In the genomic region with DNA sequence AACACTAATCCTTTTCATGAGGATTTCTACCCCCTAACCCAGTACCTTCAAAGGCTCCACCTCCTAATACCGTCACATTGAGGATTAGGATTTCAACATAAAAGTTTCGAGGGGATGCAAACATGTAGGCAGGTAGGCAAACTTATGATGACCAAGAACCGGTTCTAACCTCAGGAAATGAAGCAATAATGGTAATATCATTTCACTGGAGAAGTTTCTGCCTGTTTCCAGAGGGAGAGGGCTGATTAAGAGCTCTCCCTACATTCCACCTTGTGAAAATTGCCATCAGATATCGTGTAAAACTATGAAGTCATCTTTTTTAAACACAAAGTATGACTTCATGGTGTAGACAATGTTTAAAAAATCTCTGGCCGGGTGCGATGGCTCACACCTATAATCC, we compare ENCODE assay signal across 29 cellular contexts.
"Had no signal": no experiment of that assay in that cellular context is flagged by ENCODE, and none has a peak within 500 bp of the region (broad histone marks: within the 10 kb centered on the region; RNA-seq: fewer than 3 reads in every experiment).

No MANE protein-coding gene starts in this region.

- H3K27ac Mint-ChIP-seq: activated B cell treated with CpG ODN at 0.5 μM for 24 hours; activated CD4-positive, alpha-beta memory T cell treated with anti-CD3 and anti-CD28 coated beads, Interleukin-2, amount 10 ng/mL, durations not matched to agents 7 days and 5 days; activated CD8-positive, alpha-beta memory T cell treated with anti-CD3 and anti-CD28 coated beads, Interleukin-2, amount 10 ng/mL, durations not matched to agents 7 days and 5 days; activated naive CD8-positive, alpha-beta T cell treated with anti-CD3 and anti-CD28 coated beads, Interleukin-2, amount 50 U/mL, for 24 hours; immature natural killer cell; T-helper 1 cell treated with Interleukin-12 subunit alpha and Interleukin-12 subunit beta and Interleukin-4 antibody, amounts not matched to agents 30 μg/mL and 1 μg/mL, for 36 hours had no signal

- H3K4me3 ChIP-seq: body of pancreas, esophagus muscularis mucosa, hepatocyte, left ventricle myocardium inferior, mucosa of descending colon, stomach, suprapubic skin, tibial nerve, uterus had no signal

- H3K9me3 Mint-ChIP-seq: activated B cell treated with CpG ODN at 0.5 μM for 24 hours; activated CD4-positive, alpha-beta memory T cell treated with anti-CD3 and anti-CD28 coated beads, Interleukin-2, amount 10 ng/mL, durations not matched to agents 7 days and 5 days; activated naive CD8-positive, alpha-beta T cell treated with anti-CD3 and anti-CD28 coated beads, Interleukin-2, amount 50 U/mL, for 24 hours; immature natural killer cell; neural crest cell; stimulated activated memory B cell treated with anti-CD40 and anti-IgM and Interleukin-4, amounts not matched to agents 10 μg/mL and 1 μg/mL and 100 μg/mL, for 72 hours; T-helper 1 cell treated with Interleukin-12 subunit alpha and Interleukin-12 subunit beta and Interleukin-4 antibody, amounts not matched to agents 30 μg/mL and 1 μg/mL, for 36 hours had no signal

- H3K4me3 Mint-ChIP-seq: activated B cell treated with CpG ODN at 0.5 μM for 24 hours; activated CD4-positive, alpha-beta memory T cell treated with anti-CD3 and anti-CD28 coated beads, Interleukin-2, amount 10 ng/mL, durations not matched to agents 7 days and 5 days; activated CD8-positive, alpha-beta memory T cell treated with anti-CD3 and anti-CD28 coated beads, Interleukin-2, amount 10 ng/mL, durations not matched to agents 7 days and 5 days; activated naive CD8-positive, alpha-beta T cell treated with anti-CD3 and anti-CD28 coated beads, Interleukin-2, amount 50 U/mL, for 24 hours; immature natural killer cell; neural crest cell; stimulated activated memory B cell treated with anti-CD40 and anti-IgM and Interleukin-4, amounts not matched to agents 10 μg/mL and 1 μg/mL and 100 μg/mL, for 72 hours; T-helper 1 cell treated with Interleukin-12 subunit alpha and Interleukin-12 subunit beta and Interleukin-4 antibody, amounts not matched to agents 30 μg/mL and 1 μg/mL, for 36 hours had no signal

- ATAC-seq: activated CD8-positive, alpha-beta memory T cell treated with anti-CD3 and anti-CD28 coated beads, Interleukin-2, amount 10 ng/mL, durations not matched to agents 7 days and 5 days; activated naive CD8-positive, alpha-beta T cell treated with anti-CD3 and anti-CD28 coated beads, Interleukin-2, amount 50 U/mL, for 24 hours; body of pancreas; mucosa of descending colon; stimulated activated memory B cell treated with anti-CD40 and anti-IgM and Interleukin-4, amounts not matched to agents 10 μg/mL and 1 μg/mL and 100 μg/mL, for 72 hours had no signal

- H3K4me1 Mint-ChIP-seq: activated CD4-positive, alpha-beta memory T cell treated with anti-CD3 and anti-CD28 coated beads, Interleukin-2, amount 10 ng/mL, durations not matched to agents 7 days and 5 days; stimulated activated memory B cell treated with anti-CD40 and anti-IgM and Interleukin-4, amounts not matched to agents 10 μg/mL and 1 μg/mL and 100 μg/mL, for 72 hours had no signal

- H3K27me3 ChIP-seq: body of pancreas, esophagus muscularis mucosa, hepatocyte, stomach, suprapubic skin, tibial nerve, uterus had no signal

- DNase-seq: activated B cell treated with CpG ODN at 0.5 μM for 24 hours; activated CD4-positive, alpha-beta memory T cell treated with anti-CD3 and anti-CD28 coated beads, Interleukin-2, amount 10 ng/mL, durations not matched to agents 7 days and 5 days; activated CD4-positive, alpha-beta T cell treated with anti-CD3 and anti-CD28 coated beads for 4 hours; activated CD8-positive, alpha-beta memory T cell treated with anti-CD3 and anti-CD28 coated beads, Interleukin-2, amount 10 ng/mL, durations not matched to agents 7 days and 5 days; activated gamma-delta T cell; activated naive CD4-positive, alpha-beta T cell treated with anti-CD3 and anti-CD28 coated beads, Interleukin-2, amount 50 U/mL, for 16 hours; activated naive CD8-positive, alpha-beta T cell treated with anti-CD3 and anti-CD28 coated beads, Interleukin-2, amount 50 U/mL, for 24 hours; activated T-cell treated with anti-CD3 and anti-CD28 coated beads for 4 hours; anterior cingulate cortex; caudate nucleus; dermis blood vessel endothelial cell; effector CD8-positive, alpha-beta T cell; glutamatergic neuron; immature natural killer cell; left ventricle myocardium inferior; mucosa of descending colon; posterior cingulate gyrus; stimulated activated CD4-positive, alpha-beta T cell treated with anti-CD3 and anti-CD28 coated beads, Interleukin-2, amount 100 ng/mL, for 24 hours; stomach; T1000; uterus had no signal

- H3K27ac ChIP-seq: body of pancreas, esophagus muscularis mucosa, hepatocyte, left ventricle myocardium inferior, stomach, suprapubic skin, tibial nerve, uterus had no signal

- H3K9me3 ChIP-seq: body of pancreas, esophagus muscularis mucosa, left ventricle myocardium inferior, mucosa of descending colon, stomach, suprapubic skin, uterus had no signal

- H3K36me3 ChIP-seq: uterus had no signal

- H3K4me1 ChIP-seq: uterus had no signal

- H3K27me3 Mint-ChIP-seq: activated B cell treated with CpG ODN at 0.5 μM for 24 hours; activated CD4-positive, alpha-beta memory T cell treated with anti-CD3 and anti-CD28 coated beads, Interleukin-2, amount 10 ng/mL, durations not matched to agents 7 days and 5 days; activated CD8-positive, alpha-beta memory T cell treated with anti-CD3 and anti-CD28 coated beads, Interleukin-2, amount 10 ng/mL, durations not matched to agents 7 days and 5 days; activated naive CD8-positive, alpha-beta T cell treated with anti-CD3 and anti-CD28 coated beads, Interleukin-2, amount 50 U/mL, for 24 hours; stimulated activated memory B cell treated with anti-CD40 and anti-IgM and Interleukin-4, amounts not matched to agents 10 μg/mL and 1 μg/mL and 100 μg/mL, for 72 hours had no signal
